In the genomic region with DNA sequence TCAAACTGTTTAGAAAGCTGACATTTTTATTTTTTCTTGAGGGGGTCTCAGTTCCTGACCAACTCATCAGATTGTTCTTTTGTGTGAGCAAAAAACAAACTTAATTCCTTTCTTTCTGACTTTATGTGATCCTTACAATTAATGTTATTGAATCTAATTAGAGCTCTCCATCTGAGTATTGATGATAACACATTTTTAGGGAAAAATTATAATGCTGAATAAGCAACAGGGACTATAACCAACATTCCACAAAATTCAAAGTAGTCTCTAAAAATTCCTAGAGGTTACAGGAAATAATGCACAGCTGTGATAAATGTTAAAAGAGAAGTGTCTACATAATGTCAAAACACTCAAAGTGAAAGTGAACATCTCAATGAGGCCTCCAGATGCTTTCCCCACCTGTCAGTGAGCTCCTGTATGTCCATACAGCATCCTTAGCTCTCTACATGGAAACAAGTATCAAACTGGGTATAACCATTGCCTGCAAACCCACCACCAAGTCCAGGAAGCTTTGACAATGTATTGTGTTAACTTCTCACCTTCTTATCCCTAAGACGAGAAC, we compare ENCODE assay signal across 2 cellular contexts.
TF ChIP-seq lines count a peak whose summit lies in the region.

No MANE protein-coding gene starts in this region.

TF ChIP-seq in SK-N-SH, 30 proteins besides CTCF, POLR2A, EP300 and RAD21 (continued from another document):
- TF ChIP-seq ZBTB33 (IDR thresholded peaks at IDR 0.05; ENCODE audit: borderline replicate concordance, low read depth) = no peak
- TF ChIP-seq RFX5 (IDR thresholded peaks at IDR 0.05; ENCODE audit: low read length) = no peak
- no peak for TF ChIP-seq FOXM1 (IDR thresholded peaks at IDR 0.05; ENCODE audit: low read depth)
- TF ChIP-seq YY1 (IDR thresholded peaks at IDR 0.05; ENCODE audit: low read depth) = no peak
- TF ChIP-seq, protein P1, sequence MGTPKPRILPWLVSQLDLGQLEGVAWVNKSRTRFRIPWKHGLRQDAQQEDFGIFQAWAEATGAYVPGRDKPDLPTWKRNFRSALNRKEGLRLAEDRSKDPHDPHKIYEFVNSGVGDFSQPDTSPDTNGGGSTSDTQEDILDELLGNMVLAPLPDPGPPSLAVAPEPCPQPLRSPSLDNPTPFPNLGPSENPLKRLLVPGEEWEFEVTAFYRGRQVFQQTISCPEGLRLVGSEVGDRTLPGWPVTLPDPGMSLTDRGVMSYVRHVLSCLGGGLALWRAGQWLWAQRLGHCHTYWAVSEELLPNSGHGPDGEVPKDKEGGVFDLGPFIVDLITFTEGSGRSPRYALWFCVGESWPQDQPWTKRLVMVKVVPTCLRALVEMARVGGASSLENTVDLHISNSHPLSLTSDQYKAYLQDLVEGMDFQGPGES (IDR thresholded peaks at IDR 0.05; ENCODE audit: low read depth, low read length) = no peak

TF ChIP-seq in SK-N-SH treated with all-trans-retinoic acid at 6 μM for 48 hours, 23 proteins besides CTCF, POLR2A, EP300 and RAD21 (continued from another document):
- TF ChIP-seq, protein P2, sequence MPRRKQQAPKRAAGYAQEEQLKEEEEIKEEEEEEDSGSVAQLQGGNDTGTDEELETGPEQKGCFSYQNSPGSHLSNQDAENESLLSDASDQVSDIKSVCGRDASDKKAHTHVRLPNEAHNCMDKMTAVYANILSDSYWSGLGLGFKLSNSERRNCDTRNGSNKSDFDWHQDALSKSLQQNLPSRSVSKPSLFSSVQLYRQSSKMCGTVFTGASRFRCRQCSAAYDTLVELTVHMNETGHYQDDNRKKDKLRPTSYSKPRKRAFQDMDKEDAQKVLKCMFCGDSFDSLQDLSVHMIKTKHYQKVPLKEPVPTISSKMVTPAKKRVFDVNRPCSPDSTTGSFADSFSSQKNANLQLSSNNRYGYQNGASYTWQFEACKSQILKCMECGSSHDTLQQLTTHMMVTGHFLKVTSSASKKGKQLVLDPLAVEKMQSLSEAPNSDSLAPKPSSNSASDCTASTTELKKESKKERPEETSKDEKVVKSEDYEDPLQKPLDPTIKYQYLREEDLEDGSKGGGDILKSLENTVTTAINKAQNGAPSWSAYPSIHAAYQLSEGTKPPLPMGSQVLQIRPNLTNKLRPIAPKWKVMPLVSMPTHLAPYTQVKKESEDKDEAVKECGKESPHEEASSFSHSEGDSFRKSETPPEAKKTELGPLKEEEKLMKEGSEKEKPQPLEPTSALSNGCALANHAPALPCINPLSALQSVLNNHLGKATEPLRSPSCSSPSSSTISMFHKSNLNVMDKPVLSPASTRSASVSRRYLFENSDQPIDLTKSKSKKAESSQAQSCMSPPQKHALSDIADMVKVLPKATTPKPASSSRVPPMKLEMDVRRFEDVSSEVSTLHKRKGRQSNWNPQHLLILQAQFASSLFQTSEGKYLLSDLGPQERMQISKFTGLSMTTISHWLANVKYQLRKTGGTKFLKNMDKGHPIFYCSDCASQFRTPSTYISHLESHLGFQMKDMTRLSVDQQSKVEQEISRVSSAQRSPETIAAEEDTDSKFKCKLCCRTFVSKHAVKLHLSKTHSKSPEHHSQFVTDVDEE (CRISPR knock-in tag; IDR thresholded peaks at IDR 0.05) = no peak
- TF ChIP-seq CSDC2 (CRISPR knock-in tag; IDR thresholded peaks at IDR 0.05) (no peak), PPARA (CRISPR knock-in tag; IDR thresholded peaks at IDR 0.05; ENCODE audit: borderline replicate concordance) (no peak), TCF4 (CRISPR knock-in tag; IDR thresholded peaks at IDR 0.05; ENCODE audit: borderline replicate concordance) (no peak), TOX (CRISPR knock-in tag; IDR thresholded peaks at IDR 0.05; ENCODE audit: borderline replicate concordance) (no peak), BACH2 (CRISPR knock-in tag; IDR thresholded peaks at IDR 0.05; ENCODE audit: borderline replicate concordance) (no peak), ZNF565 (CRISPR knock-in tag; conservative IDR thresholded peaks at IDR 0.05; ENCODE audit: low read depth) (no peak), GLIS3 (CRISPR knock-in tag; IDR thresholded peaks at IDR 0.05) (no peak)
